Comparison of ENCODE assay signal across 17 cellular contexts in genomic region chr2:3457524-3458395, GRCh38.
"Had no signal": no experiment of that assay in that cellular context is flagged by ENCODE, and none has a peak within 500 bp of the region (broad histone marks: within the 10 kb centered on the region; RNA-seq: fewer than 3 reads in every experiment).

No MANE protein-coding gene starts in this region.

- H3K4me3 ChIP-seq: dorsolateral prefrontal cortex, gastroesophageal sphincter, mucosa of descending colon, smooth muscle cell, testis had no signal

- H3K27ac ChIP-seq: gastroesophageal sphincter, neutrophil, testis, WERI-Rb-1 had no signal

- H3K4me3 Mint-ChIP-seq: activated CD4-positive, alpha-beta T cell treated with anti-CD3 and anti-CD28 coated beads for 36 hours; activated CD8-positive, alpha-beta T cell treated with anti-CD3 and anti-CD28 coated beads for 36 hours; activated naive CD8-positive, alpha-beta T cell treated with anti-CD3 and anti-CD28 coated beads, Interleukin-2, amount 50 U/mL, for 24 hours; activated T-cell treated with anti-CD3 and anti-CD28 coated beads, Interleukin-2, amount 50 U/mL, for 72 hours; naive thymus-derived CD4-positive, alpha-beta T cell; stimulated activated naive CD8-positive, alpha-beta T cell treated with anti-CD3 and anti-CD28 coated beads, Interleukin-15, amount 100 ng/mL, for 72 hours; T-helper 1 cell treated with Interleukin-12 subunit alpha and Interleukin-12 subunit beta and Interleukin-4 antibody, amounts not matched to agents 30 μg/mL and 1 μg/mL, for 36 hours had no signal

- H3K9me3 Mint-ChIP-seq: activated CD8-positive, alpha-beta T cell treated with anti-CD3 and anti-CD28 coated beads for 36 hours; activated naive CD8-positive, alpha-beta T cell treated with anti-CD3 and anti-CD28 coated beads, Interleukin-2, amount 50 U/mL, for 24 hours; activated T-cell treated with anti-CD3 and anti-CD28 coated beads, Interleukin-2, amount 50 U/mL, for 72 hours; naive thymus-derived CD4-positive, alpha-beta T cell; stimulated activated naive CD8-positive, alpha-beta T cell treated with anti-CD3 and anti-CD28 coated beads, Interleukin-15, amount 100 ng/mL, for 72 hours; T-helper 1 cell treated with Interleukin-12 subunit alpha and Interleukin-12 subunit beta and Interleukin-4 antibody, amounts not matched to agents 30 μg/mL and 1 μg/mL, for 36 hours had no signal

- DNase-seq: activated CD4-positive, alpha-beta T cell treated with anti-CD3 and anti-CD28 coated beads for 36 hours; activated CD8-positive, alpha-beta memory T cell treated with anti-CD3 and anti-CD28 coated beads, Interleukin-2, amount 50 U/mL, for 4 hours; activated CD8-positive, alpha-beta T cell treated with anti-CD3 and anti-CD28 coated beads for 36 hours; activated naive CD8-positive, alpha-beta T cell treated with anti-CD3 and anti-CD28 coated beads, Interleukin-2, amount 50 U/mL, for 24 hours; activated T-cell treated with anti-CD3 and anti-CD28 coated beads, Interleukin-2, amount 50 U/mL, for 72 hours; mammary epithelial cell; mucosa of descending colon; retina; stimulated activated naive CD8-positive, alpha-beta T cell treated with anti-CD3 and anti-CD28 coated beads, Interleukin-15, amount 100 ng/mL, for 72 hours; testis; WERI-Rb-1 had no signal

- H3K9me3 ChIP-seq: gastroesophageal sphincter, mucosa of descending colon, neutrophil, testis had no signal

- H3K27ac Mint-ChIP-seq: activated CD4-positive, alpha-beta T cell treated with anti-CD3 and anti-CD28 coated beads for 36 hours; activated CD8-positive, alpha-beta T cell treated with anti-CD3 and anti-CD28 coated beads for 36 hours; activated naive CD8-positive, alpha-beta T cell treated with anti-CD3 and anti-CD28 coated beads, Interleukin-2, amount 50 U/mL, for 24 hours; activated T-cell treated with anti-CD3 and anti-CD28 coated beads, Interleukin-2, amount 50 U/mL, for 72 hours; stimulated activated naive CD8-positive, alpha-beta T cell treated with anti-CD3 and anti-CD28 coated beads, Interleukin-15, amount 100 ng/mL, for 72 hours had no signal

- H3K27me3 Mint-ChIP-seq: activated CD4-positive, alpha-beta T cell treated with anti-CD3 and anti-CD28 coated beads for 36 hours; activated CD8-positive, alpha-beta T cell treated with anti-CD3 and anti-CD28 coated beads for 36 hours; activated naive CD8-positive, alpha-beta T cell treated with anti-CD3 and anti-CD28 coated beads, Interleukin-2, amount 50 U/mL, for 24 hours; naive thymus-derived CD4-positive, alpha-beta T cell; stimulated activated naive CD8-positive, alpha-beta T cell treated with anti-CD3 and anti-CD28 coated beads, Interleukin-15, amount 100 ng/mL, for 72 hours had no signal

- H3K27me3 ChIP-seq: dorsolateral prefrontal cortex, gastroesophageal sphincter, neutrophil, testis had no signal
